10 cellular contexts compared by ENCODE assay signal in genomic region chr1:24970399-24970753, GRCh38. TPM values are rescaled to one million over a fixed set of nuclear protein-coding genes. Genes with fewer than 3 reads are reported as not detected.
DNase-seq lines count a peak whose midpoint lies in the region; ATAC-seq, FAIRE-seq and TF ChIP-seq lines count a peak whose summit lies in the region.
"Had no signal": no experiment of that assay in that cellular context is flagged by ENCODE, and none has a peak within 500 bp of the region (broad histone marks: within the 10 kb centered on the region; RNA-seq: fewer than 3 reads in every experiment).

No MANE protein-coding gene starts in this region.

- H3K27ac Mint-ChIP-seq in naive thymus-derived CD8-positive, alpha-beta T cell: peak overlapping the region; percentile 81 to 97 (median 89)

- H3K4me3 Mint-ChIP-seq in naive thymus-derived CD8-positive, alpha-beta T cell: peak overlapping the region; percentile 44 to 88 (median 72)

- no peak for ATAC-seq in naive thymus-derived CD8-positive, alpha-beta T cell
- ATAC-seq in GM18870 (IDR thresholded peaks at IDR 0.05; ENCODE audit: unreplicated experiment) (no peak), gastrocnemius medialis (no peak)

- H3K4me3 ChIP-seq in bronchial epithelial cell (ENCODE audit: low read depth, low read length) (no peak overlapping the region), gastrocnemius medialis (no peak overlapping the region)

- H3K36me3 Mint-ChIP-seq in naive thymus-derived CD8-positive, alpha-beta T cell: peaks cover 0 to 13% (median 3%) of the 10 kb centered on the region in 3 donors

- TF ChIP-seq POLR2A in gastrocnemius medialis (IDR thresholded peaks at IDR 0.05): no peak

- peaks cover 2 to 14% (median 12%) of the 10 kb centered on the region in 9 donors for H3K9me3 Mint-ChIP-seq in naive thymus-derived CD8-positive, alpha-beta T cell

- TF ChIP-seq CTCF in bronchial epithelial cell (IDR thresholded peaks at IDR 0.05; ENCODE audit: insufficient read depth, low read length, severe bottlenecking): peak; percentile 26
- no peak for TF ChIP-seq CTCF in gastrocnemius medialis (IDR thresholded peaks at IDR 0.05 in 4 of 5, conservative IDR thresholded peaks at IDR 0.05 in 1 of 5)

- in situ Hi-C loops in gastrocnemius medialis (cut with MboI; ENCODE audit: low sequenced_read_pairs in 4 of 4): no loop called here

- POLR2A ChIA-PET in naive thymus-derived CD8-positive, alpha-beta T cell (lab: Charles Lee): interaction anchor here (0.5 to 10.3 kb wide), 12 partner anchors 8 to 1083 kb away, joined by 3 to 137 read pairs (median 4); partner anchors contain the start of gene RUNX3

- peaks cover 38 to 79% (median 69%) of the 10 kb centered on the region in 4 donors for H3K4me1 Mint-ChIP-seq in naive thymus-derived CD8-positive, alpha-beta T cell

- no peaks in the 10 kb centered on the region for H3K27me3 Mint-ChIP-seq in naive thymus-derived CD8-positive, alpha-beta T cell

- no peak for FAIRE-seq in bronchial epithelial cell (lab: Jason Lieb, UNC)
- FAIRE-seq: TTC549 had no signal

- no peaks in the 10 kb centered on the region for H3K27me3 ChIP-seq in bronchial epithelial cell (ENCODE audit: control insufficient read depth, insufficient read depth, low read length)
- H3K27me3 ChIP-seq in gastrocnemius medialis: peaks cover 7 to 35% (median 9%) of the 10 kb centered on the region in 3 donors

- intact Hi-C loops in gastrocnemius medialis (cut with DNase I; ENCODE audit: low total_unique reads): no loop called here
- intact Hi-C loops in cardiac septum (cut with DNase I): no loop called here

- H3K27ac ChIP-seq in gastrocnemius medialis: no peak overlapping the region

- H3K9me3 ChIP-seq in gastrocnemius medialis: peaks cover 0 to 3% (median 0%) of the 10 kb centered on the region in 3 donors

- DNase-seq in ELR (ENCODE audit: low read depth) (peak; percentile 84), M059J (ENCODE audit: low read depth) (peak; percentile 60), bronchial epithelial cell (ENCODE audit: low read depth) (peak; percentile 66), gastrocnemius medialis (no peak), cardiac septum (ENCODE audit: low spot score) (no peak)
- no peak for DNase-seq in naive thymus-derived CD8-positive, alpha-beta T cell
- DNase-seq: anterior cingulate cortex, NCI-H2081 had no signal

- no peaks in the 10 kb centered on the region for H3K36me3 ChIP-seq in bronchial epithelial cell (ENCODE audit: control insufficient read depth, insufficient read depth, low read length)
- no peaks in the 10 kb centered on the region for H3K36me3 ChIP-seq in gastrocnemius medialis

- no peaks in the 10 kb centered on the region for H3K4me1 ChIP-seq in gastrocnemius medialis

RNA-seq across cellular contexts. Expression of gene RUNX3, which starts 40.3 kb away (rescaled TPM):
- 0.17 and 0.37 TPM in 2 replicates for total RNA-seq in M059J (2014; rRNA removed; shearing (Covaris generic))
- total RNA-seq in bronchial epithelial cell: 0.13 and 0.26 TPM in 2 replicates
- total RNA-seq in naive thymus-derived CD8-positive, alpha-beta T cell: 10 to 100 TPM; 87.1 to 95.3 TPM
- 10 to 100 TPM; 22.0 to 64.0 (median 54.0) TPM for polyA plus RNA-seq in naive thymus-derived CD8-positive, alpha-beta T cell
- 1 to 10 TPM in 2 of 4 donors, under 1 TPM in 2; 0.13 to 1.9 (median 0.74) TPM for total RNA-seq in gastrocnemius medialis
- total RNA-seq in cardiac septum: 0.51 TPM

Comparison
In these comparisons a context has a peak if more than half of its experiments do, and no peak if none do; other contexts are left out.
1. DNase-seq: peak in ELR (single experiment), M059J (single experiment) and bronchial epithelial cell (single experiment); none in naive thymus-derived CD8-positive, alpha-beta T cell (0 of 10), gastrocnemius medialis (0 of 2) and cardiac septum (single experiment).
2. RNA of gene RUNX3, which starts 40.3 kb away (total RNA-seq): 87.1 to 95.3 TPM in naive thymus-derived CD8-positive, alpha-beta T cell; 0.13 to 1.9 TPM in gastrocnemius medialis, 0.51 TPM in cardiac septum (single experiment), 0.17 to 0.37 TPM in M059J and 0.13 to 0.26 TPM in bronchial epithelial cell; every median in the first group is over 10 times any median in the second.